Comparison of ENCODE assay signal across 17 cellular contexts in the genomic region with DNA sequence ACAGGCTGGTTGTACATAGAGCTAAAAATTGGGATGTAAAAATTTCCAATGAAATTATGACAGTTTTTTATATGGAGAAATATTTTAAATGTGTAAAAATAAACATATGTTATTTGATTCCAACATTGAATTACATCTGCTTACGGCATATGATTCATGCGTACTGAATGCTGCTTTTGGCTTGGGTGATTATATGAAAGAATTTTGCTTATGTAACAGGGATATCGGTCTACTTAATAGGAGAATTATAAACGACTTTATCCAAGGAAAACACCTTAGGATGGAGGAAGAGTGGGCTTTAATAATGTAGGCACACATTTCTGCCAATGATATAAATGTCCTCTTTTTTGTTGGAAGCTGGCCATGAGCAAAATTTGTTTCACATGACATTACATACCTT.
DNase-seq lines count a peak whose midpoint lies in the region; TF ChIP-seq lines count a peak whose summit lies in the region.
"Had no signal": no experiment of that assay in that cellular context is flagged by ENCODE, and none has a peak within 500 bp of the region (broad histone marks: within the 10 kb centered on the region; RNA-seq: fewer than 3 reads in every experiment).

No MANE protein-coding gene starts in this region.

- H3K36me3 ChIP-seq in OCI-LY7 (ENCODE audit: insufficient read depth, low read length), result no peaks in the 10 kb centered on the region

- no peaks in the 10 kb centered on the region for H4K20me1 ChIP-seq in OCI-LY7 (ENCODE audit: insufficient read depth, low read length)

- H3K4me2 ChIP-seq in OCI-LY7 (ENCODE audit: low read length), result no peak overlapping the region

- H3K4me1 ChIP-seq in OCI-LY7 (ENCODE audit: insufficient read depth, low read length, poor library complexity, severe bottlenecking), result no peaks in the 10 kb centered on the region

- intact Hi-C loops in OCI-LY7 (cut with micrococcal nuclease; ENCODE audit: unreplicated experiment), result no loop called here

- CTCF ChIA-PET in OCI-LY7 (lab: Charles Lee; ENCODE audit: unreplicated experiment), result no interaction called here

- DNase-seq in AG10803 (ENCODE audit: low read depth), result peak; percentile 29
- peak; percentile 52 for DNase-seq in HS-5 (ENCODE audit: low read depth)
- peak; percentile 20 for DNase-seq in choroid plexus epithelial cell (ENCODE audit: low read depth)
- peak; percentile 25 for DNase-seq in iris pigment epithelial cell (ENCODE audit: low read depth)
- no peak for DNase-seq in OCI-LY7 (ENCODE audit: low spot score)
- no peak for DNase-seq in GM10266 (ENCODE audit: extremely low spot score)
- no peak for DNase-seq in AG08396 (ENCODE audit: low spot score)
- DNase-seq: 8988T, GOT3, HCEC 1CT, NCI-H1092 treated with DMSO at 0.1 percent for 48 hours, NCI-H1436 treated with DMSO at 0.1 percent for 48 hours, NCI-H1930, NCI-H510A, SIG-M5 had no signal

- H3K79me2 ChIP-seq in OCI-LY7 (ENCODE audit: insufficient read depth, low read depth, low read length), result no peaks in the 10 kb centered on the region

- no peaks in the 10 kb centered on the region; the same call in 1 of the 2 replicates for H3K9me2 ChIP-seq in OCI-LY7 (ENCODE audit: insufficient read depth, low read length)

- TF ChIP-seq CTCF in AG10803 (conservative IDR thresholded peaks at IDR 0.05; ENCODE audit: low read length) (no peak), choroid plexus epithelial cell (conservative IDR thresholded peaks at IDR 0.05; ENCODE audit: low read depth, low read length) (no peak), OCI-LY7 (conservative IDR thresholded peaks at IDR 0.05; ENCODE audit: low read length) (no peak), GM10266 (IDR thresholded peaks at IDR 0.05; ENCODE audit: control insufficient read depth, insufficient read depth, low read depth, missing control alignments) (no peak)

- POLR2A ChIA-PET in OCI-LY7 (lab: Charles Lee), result interaction anchor here (1.0 to 1.3 kb wide), 2 partner anchors 21 to 43 kb away, joined by 3 to 7 read pairs; no protein-coding TSS in a partner anchor

- H2AFZ ChIP-seq in OCI-LY7 (ENCODE audit: low read length), result no peak overlapping the region

- H3K9me3 ChIP-seq in OCI-LY7 (ENCODE audit: low read length), result no peaks in the 10 kb centered on the region

- BruUV-seq in OCI-LY7 (replicated peaks; lab: Mats Ljungman, UMichigan), result no TSS peak

- no peak overlapping the region for H3K27ac ChIP-seq in OCI-LY7 (ENCODE audit: low read depth, low read length, poor library complexity, severe bottlenecking)
- H3K27ac ChIP-seq: RWPE1 had no signal

- no peak overlapping the region for H3K4me3 ChIP-seq in AG10803 (ENCODE audit: low read length)
- no peak overlapping the region for H3K4me3 ChIP-seq in choroid plexus epithelial cell (ENCODE audit: low read depth, low read length)
- H3K4me3 ChIP-seq in OCI-LY7 (ENCODE audit: low read depth, low read length, poor library complexity, severe bottlenecking), result no peak overlapping the region
- H3K4me3 ChIP-seq: GM12878 had no signal

Comparison
In these comparisons a context has a peak if more than half of its experiments do, and no peak if none do; other contexts are left out.
1. DNase-seq: peak in AG10803 (single experiment), HS-5 (single experiment), choroid plexus epithelial cell (single experiment) and iris pigment epithelial cell (single experiment); none in OCI-LY7 (single experiment), GM10266 (single experiment) and AG08396 (single experiment).